In the genomic region with DNA sequence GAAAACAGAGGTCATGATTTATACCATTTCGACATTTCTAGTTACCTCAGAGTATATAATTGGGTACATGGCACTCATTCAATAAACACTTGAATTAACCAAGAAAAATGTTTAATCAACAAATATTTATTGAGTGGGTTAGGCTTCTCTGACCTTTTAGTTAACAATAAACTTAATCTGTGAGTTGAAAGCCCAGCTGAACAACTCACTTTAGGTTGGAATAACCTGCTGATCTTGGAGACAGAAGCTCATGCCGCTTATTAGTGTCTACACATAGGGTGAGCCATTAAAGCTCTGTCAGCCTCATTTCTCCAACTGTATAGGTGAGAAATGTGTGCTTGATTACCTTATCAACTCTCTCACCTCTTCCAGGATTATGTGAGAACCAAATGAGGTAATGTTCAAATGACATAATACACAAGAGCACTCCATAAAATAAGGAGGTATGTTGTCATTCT, we compare ENCODE assay signal across 22 cellular contexts.
DNase-seq lines count a peak whose midpoint lies in the region; ATAC-seq, FAIRE-seq and TF ChIP-seq lines count a peak whose summit lies in the region.
"Had no signal": no experiment of that assay in that cellular context is flagged by ENCODE, and none has a peak within 500 bp of the region (broad histone marks: within the 10 kb centered on the region; RNA-seq: fewer than 3 reads in every experiment).

No MANE protein-coding gene starts in this region.

- H3K9me3 ChIP-seq in small intestine (ENCODE audit: control insufficient read depth, low read depth) = no peaks in the 10 kb centered on the region
- H3K9me3 ChIP-seq: BE2C had no signal

- peak; percentile 68 for DNase-seq in DMS53 (lab: John Stamatoyannopoulos, UW)
- peak; percentile 50 for DNase-seq in LNCaP clone FGC (ENCODE audit: low read depth)
- peak; percentile 73 for DNase-seq in NCI-H774 (lab: John Stamatoyannopoulos, UW)
- DNase-seq in small intestine = peak; percentile 7
- DNase-seq in glomerular visceral epithelial cell (ENCODE audit: extremely low spot score) = no peak
- DNase-seq in NCI-H2171 (lab: John Stamatoyannopoulos, UW) = no peak
- DNase-seq: BE2C; Calu3; CD4-positive, alpha-beta T cell; GDM1; GM23248; HCEC 1CT; NCI-H1694 treated with DMSO at 0.1 percent for 48 hours; NCI-H2171 treated with DMSO at 0.1 percent for 48 hours; NCI-H510A treated with DMSO at 0.1 percent for 48 hours; OCI-M1; SHP77 treated with DMSO at 0.1 percent for 48 hours; T-helper 1 cell had no signal

- TF ChIP-seq CTCF in LNCaP clone FGC (IDR thresholded peaks at IDR 0.05; ENCODE audit: control insufficient read depth, extremely low read depth, insufficient read depth) = no peak

- no peaks in the 10 kb centered on the region for H3K36me3 ChIP-seq in small intestine (ENCODE audit: control insufficient read depth in 2 of 2, insufficient read depth in 2 of 2, low read length in 2 of 2)
- H3K36me3 ChIP-seq: BE2C had no signal

- no peaks in the 10 kb centered on the region for H3K27me3 ChIP-seq in small intestine (ENCODE audit: control insufficient read depth in 2 of 2, insufficient read depth in 2 of 2, low read length in 2 of 2)
- H3K27me3 ChIP-seq: BE2C had no signal

- peaks cover 3% of the 10 kb centered on the region in 2 donors for H3K4me1 ChIP-seq in small intestine (ENCODE audit: control insufficient read depth in 2 of 2, insufficient read depth in 1 of 2, low read depth in 1 of 2, low read length in 1 of 2)
- H3K4me1 ChIP-seq: BE2C had no signal

- no peak for ATAC-seq in HG02642 (IDR thresholded peaks at IDR 0.05; ENCODE audit: poor library complexity, unreplicated experiment)
- ATAC-seq: GM12878, SK-N-SH treated with all-trans-retinoic acid at 6 μM for 48 hours had no signal

- FAIRE-seq in small intestine (lab: Jason Lieb, UNC) = no peak
- FAIRE-seq: GM12878, GM18507 had no signal

- H3K27ac ChIP-seq in small intestine (ENCODE audit: low read depth in 1 of 2, low read length in 1 of 2) = no peak overlapping the region
- H3K27ac ChIP-seq: GM23248 had no signal

- no peak overlapping the region for H3K4me3 ChIP-seq in LNCaP clone FGC (ENCODE audit: low read depth, low read length)
- H3K4me3 ChIP-seq in small intestine (ENCODE audit: low read depth in 1 of 2, low read length in 2 of 2) = no peak overlapping the region
- H3K4me3 ChIP-seq: GM12878, GM23248 had no signal

- 58 to 70% (median 58%) methylated on average over 2 of the region's 2 CpGs for WGBS in small intestine, 3 donors

Comparison
In these comparisons a context has a peak if more than half of its experiments do, and no peak if none do; other contexts are left out.
1. DNase-seq: peak in DMS53 (single experiment), LNCaP clone FGC (single experiment), NCI-H774 (single experiment) and small intestine (single experiment); none in glomerular visceral epithelial cell (single experiment) and NCI-H2171 (single experiment).